8 cellular contexts compared by ENCODE assay signal in the genomic region with DNA sequence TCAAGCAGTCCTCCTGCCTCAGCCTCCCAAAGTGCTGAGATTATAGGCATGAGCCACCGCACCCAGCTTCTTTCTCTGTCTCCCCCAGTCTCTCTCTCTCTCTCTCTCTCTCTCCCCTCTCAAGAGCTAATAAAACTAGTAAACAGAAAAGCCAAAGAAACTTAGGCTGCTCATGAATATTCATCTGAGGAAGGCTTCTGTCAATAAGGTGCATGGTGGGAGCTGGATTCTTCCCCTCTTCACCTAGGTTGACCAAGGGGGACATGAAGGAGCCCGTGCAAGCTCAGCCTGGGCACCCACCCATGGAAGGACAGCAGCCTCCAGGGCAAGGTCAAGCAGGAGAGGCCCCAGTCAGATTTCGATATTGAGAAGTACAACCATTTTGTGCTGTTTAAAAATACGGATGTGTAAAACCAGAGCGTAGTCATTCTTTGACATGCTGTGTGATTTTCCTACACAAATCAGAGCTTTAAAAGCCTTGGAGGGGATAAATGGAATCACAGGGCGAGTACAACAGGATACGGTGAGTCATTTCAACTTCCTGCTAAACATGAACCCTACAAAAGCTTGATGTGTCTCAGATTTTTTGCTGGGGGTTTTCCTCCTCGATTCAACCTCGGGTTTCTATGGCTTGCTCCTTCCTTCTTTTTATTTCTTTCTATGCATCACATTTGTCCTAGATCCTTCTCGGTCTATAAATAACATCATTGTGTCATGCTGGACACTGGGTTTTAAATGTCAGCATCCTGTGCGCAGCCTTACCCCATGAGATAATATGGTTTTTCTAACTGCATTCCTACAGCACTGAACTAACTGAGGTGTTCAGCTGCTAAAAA.
DNase-seq lines count a peak whose midpoint lies in the region; ATAC-seq and TF ChIP-seq lines count a peak whose summit lies in the region.

No MANE protein-coding gene starts in this region.

- no peaks in the 10 kb centered on the region for H3K9me3 Mint-ChIP-seq in CD4-positive, alpha-beta memory T cell

- TF ChIP-seq CTCF in stomach (IDR thresholded peaks at IDR 0.05), result no peak

- CTCF ChIA-PET in CD4-positive, alpha-beta memory T cell (lab: Charles Lee; ENCODE audit: partially characterized antibody), result interaction anchor here (1.1 to 1.7 kb wide), 2 partner anchors 10 to 21 kb away, joined by 3 to 4 read pairs; no protein-coding TSS in a partner anchor

- H3K36me3 ChIP-seq in CD4-positive, alpha-beta memory T cell (ENCODE audit: insufficient read depth, low read length), result no peaks in the 10 kb centered on the region
- no peaks in the 10 kb centered on the region for H3K36me3 ChIP-seq in stomach

- TF ChIP-seq POLR2A in stomach (IDR thresholded peaks at IDR 0.05), result no peak

- DNase-seq in CD4-positive, alpha-beta memory T cell, result peak; percentile 17 to 70 (median 23)
- peak; percentile 65 to 69 for DNase-seq in activated T-cell treated with anti-CD3 and anti-CD28 coated beads, Interleukin-2, amount 50 U/mL, for 48 hours
- DNase-seq in glomerular visceral epithelial cell (ENCODE audit: extremely low spot score) (peak; percentile 73), stomach (no peak), NCI-H774 (lab: John Stamatoyannopoulos, UW) (no peak), superior temporal gyrus (ENCODE audit: extremely low spot score) (no peak)

- POLR2A ChIA-PET in CD4-positive, alpha-beta memory T cell (lab: Charles Lee; ENCODE audit: partially characterized antibody), result interaction anchor here (1.0 to 1.2 kb wide), 2 partner anchors 54 to 665 kb away, joined by 3 read pairs; no protein-coding TSS in a partner anchor

- WGBS in stomach, 5 donors, result 49 to 58% (median 55%) methylated on average over 11 of the region's 11 CpGs

- no peaks in the 10 kb centered on the region for H3K9me3 ChIP-seq in CD4-positive, alpha-beta memory T cell (ENCODE audit: control insufficient read depth in 1 of 2, low read length in 2 of 2)
- H3K9me3 ChIP-seq in stomach, result no peaks in the 10 kb centered on the region

- intact Hi-C loops in CD4-positive, alpha-beta memory T cell (cut with micrococcal nuclease), result loop anchor here (5.0 kb wide), 1 partner anchor 380 kb away; no protein-coding TSS in a partner anchor
- intact Hi-C loops in stomach (cut with DNase I; ENCODE audit: low total_unique reads), result no loop called here

- H3K4me3 Mint-ChIP-seq in CD4-positive, alpha-beta memory T cell, result peak overlapping the region; percentile 45 to 75 (median 70)

- ATAC-seq in GM19395 (IDR thresholded peaks at IDR 0.05; ENCODE audit: unreplicated experiment) (peak; percentile 70), HG03565 (IDR thresholded peaks at IDR 0.05; ENCODE audit: unreplicated experiment) (peak; percentile 38)

- no peaks in the 10 kb centered on the region for H3K27me3 ChIP-seq in CD4-positive, alpha-beta memory T cell (ENCODE audit: insufficient read depth, low read length)
- H3K27me3 ChIP-seq in stomach, result no peaks in the 10 kb centered on the region

- H3K27ac Mint-ChIP-seq in CD4-positive, alpha-beta memory T cell, result peak overlapping the region; percentile 80 to 92 (median 85)

- peaks cover 20 to 46% (median 25%) of the 10 kb centered on the region in 4 donors for H3K4me1 Mint-ChIP-seq in CD4-positive, alpha-beta memory T cell

- H3K4me3 ChIP-seq in CD4-positive, alpha-beta memory T cell (ENCODE audit: low read length in 2 of 2), result peak overlapping the region in 1 of 2 donors; percentile 6
- no peak overlapping the region for H3K4me3 ChIP-seq in stomach

- peaks cover 30% of the 10 kb centered on the region for H3K4me1 ChIP-seq in CD4-positive, alpha-beta memory T cell (ENCODE audit: insufficient read depth, low read length)
- H3K4me1 ChIP-seq in stomach, result peaks cover 0 to 28% (median 3%) of the 10 kb centered on the region in 4 donors

- H3K36me3 Mint-ChIP-seq in CD4-positive, alpha-beta memory T cell, result no peaks in the 10 kb centered on the region

- TF ChIP-seq EP300 in stomach (IDR thresholded peaks at IDR 0.05), result no peak

- H3K27me3 Mint-ChIP-seq in CD4-positive, alpha-beta memory T cell, result no peaks in the 10 kb centered on the region

- H3K27ac ChIP-seq in CD4-positive, alpha-beta memory T cell (ENCODE audit: low read depth, low read length), result no peak overlapping the region
- H3K27ac ChIP-seq in stomach, result peak overlapping the region; percentile 32 to 75 (median 62)

Comparison
In these comparisons a context has a peak if more than half of its experiments do, and no peak if none do; other contexts are left out.
1. DNase-seq: peak in CD4-positive, alpha-beta memory T cell (5 of 5), activated T-cell treated with anti-CD3 and anti-CD28 coated beads, Interleukin-2, amount 50 U/mL, for 48 hours (2 of 2) and glomerular visceral epithelial cell (single experiment); none in stomach (single experiment), NCI-H774 (single experiment) and superior temporal gyrus (single experiment).